9 cellular contexts compared by ENCODE assay signal in genomic region chr5:176611435-176611834, GRCh38. TPM values are rescaled to one million over a fixed set of nuclear protein-coding genes. Genes with fewer than 3 reads are reported as not detected.
DNase-seq lines count a peak whose midpoint lies in the region; ATAC-seq, FAIRE-seq and TF ChIP-seq lines count a peak whose summit lies in the region.
"Had no signal": no experiment of that assay in that cellular context is flagged by ENCODE, and none has a peak within 500 bp of the region (broad histone marks: within the 10 kb centered on the region; RNA-seq: fewer than 3 reads in every experiment).

No MANE protein-coding gene starts in this region.

- no peak for ATAC-seq in GM21360 (IDR thresholded peaks at IDR 0.05; ENCODE audit: unreplicated experiment)
- no peak for ATAC-seq in HG03045 (IDR thresholded peaks at IDR 0.05; ENCODE audit: unreplicated experiment)
- no peak for ATAC-seq in stimulated activated memory B cell treated with anti-CD40 and anti-IgM and Interleukin-4, amounts not matched to agents 10 μg/mL and 1 μg/mL and 100 μg/mL, for 72 hours

- in situ Hi-C loops in astrocyte of the spinal cord (cut with HindIII; ENCODE audit: low sequenced_read_pairs): no loop called here

- peaks cover 42% of the 10 kb centered on the region for H3K27me3 Mint-ChIP-seq in stimulated activated memory B cell treated with anti-CD40 and anti-IgM and Interleukin-4, amounts not matched to agents 10 μg/mL and 1 μg/mL and 100 μg/mL, for 72 hours

- TF ChIP-seq CTCF in astrocyte of the spinal cord (IDR thresholded peaks at IDR 0.05; ENCODE audit: low read depth, low read length): no peak

- H3K9me3 Mint-ChIP-seq in stimulated activated memory B cell treated with anti-CD40 and anti-IgM and Interleukin-4, amounts not matched to agents 10 μg/mL and 1 μg/mL and 100 μg/mL, for 72 hours: no peaks in the 10 kb centered on the region
- H3K9me3 Mint-ChIP-seq: memory B cell had no signal

- DNase-seq in H7: peak; percentile 80
- DNase-seq in RCC 7860 (ENCODE audit: low spot score): peak; percentile 63
- DNase-seq in astrocyte of the spinal cord (ENCODE audit: low read depth, low spot score): peak; percentile 84
- DNase-seq in iris pigment epithelial cell (ENCODE audit: low read depth): peak; percentile 92
- peak; percentile 77 for DNase-seq in stimulated activated CD8-positive, alpha-beta memory T cell treated with anti-CD3 and anti-CD28 coated beads, Interleukin-4, amount 100 ng/mL, for 48 hours

- peaks cover 8% of the 10 kb centered on the region for H3K27me3 ChIP-seq in H7 (ENCODE audit: control insufficient read depth, insufficient read depth, low read length)

- H3K27ac Mint-ChIP-seq in stimulated activated memory B cell treated with anti-CD40 and anti-IgM and Interleukin-4, amounts not matched to agents 10 μg/mL and 1 μg/mL and 100 μg/mL, for 72 hours: no peak overlapping the region
- H3K27ac Mint-ChIP-seq: memory B cell had no signal

- H3K4me3 ChIP-seq in H7 (ENCODE audit: insufficient read depth, low read depth, low read length) (no peak overlapping the region), astrocyte of the spinal cord (ENCODE audit: low read depth, low read length) (no peak overlapping the region)

- no peak overlapping the region for H3K4me3 Mint-ChIP-seq in stimulated activated memory B cell treated with anti-CD40 and anti-IgM and Interleukin-4, amounts not matched to agents 10 μg/mL and 1 μg/mL and 100 μg/mL, for 72 hours

- peaks cover 11% of the 10 kb centered on the region for H3K4me1 Mint-ChIP-seq in stimulated activated memory B cell treated with anti-CD40 and anti-IgM and Interleukin-4, amounts not matched to agents 10 μg/mL and 1 μg/mL and 100 μg/mL, for 72 hours

- FAIRE-seq in RCC 7860 (lab: Jason Lieb, UNC): no peak

- H3K36me3 ChIP-seq in H7 (replicated peaks; ENCODE audit: control insufficient read depth, insufficient read depth, low read length): no peaks in the 10 kb centered on the region

- no peaks in the 10 kb centered on the region for H3K36me3 Mint-ChIP-seq in stimulated activated memory B cell treated with anti-CD40 and anti-IgM and Interleukin-4, amounts not matched to agents 10 μg/mL and 1 μg/mL and 100 μg/mL, for 72 hours
- H3K36me3 Mint-ChIP-seq: memory B cell had no signal

RNA-seq across cellular contexts. Expression of gene GPRIN1, which starts 1.5 kb away (rescaled TPM):
- total RNA-seq in H7 (2014; rRNA removed; shearing (Covaris generic)): 6.6 and 14.2 TPM in 2 replicates

RNA-seq across cellular contexts. Expression of gene SNCB, which starts 18.9 kb away (rescaled TPM):
- total RNA-seq in H7 (2014; rRNA removed; shearing (Covaris generic)): 4.7 and 7.2 TPM in 2 replicates

RNA-seq across cellular contexts. Expression of gene EIF4E1B, which starts 19.0 kb away (rescaled TPM):
- total RNA-seq in H7 (2014; rRNA removed; shearing (Covaris generic)): 0.33 and 0.97 TPM in 2 replicates

RNA-seq across cellular contexts. Expression of gene TSPAN17, which starts 35.8 kb away (rescaled TPM):
- total RNA-seq in H7 (2014; rRNA removed; shearing (Covaris generic)): 39.8 and 50.7 TPM in 2 replicates
